In the genomic region with DNA sequence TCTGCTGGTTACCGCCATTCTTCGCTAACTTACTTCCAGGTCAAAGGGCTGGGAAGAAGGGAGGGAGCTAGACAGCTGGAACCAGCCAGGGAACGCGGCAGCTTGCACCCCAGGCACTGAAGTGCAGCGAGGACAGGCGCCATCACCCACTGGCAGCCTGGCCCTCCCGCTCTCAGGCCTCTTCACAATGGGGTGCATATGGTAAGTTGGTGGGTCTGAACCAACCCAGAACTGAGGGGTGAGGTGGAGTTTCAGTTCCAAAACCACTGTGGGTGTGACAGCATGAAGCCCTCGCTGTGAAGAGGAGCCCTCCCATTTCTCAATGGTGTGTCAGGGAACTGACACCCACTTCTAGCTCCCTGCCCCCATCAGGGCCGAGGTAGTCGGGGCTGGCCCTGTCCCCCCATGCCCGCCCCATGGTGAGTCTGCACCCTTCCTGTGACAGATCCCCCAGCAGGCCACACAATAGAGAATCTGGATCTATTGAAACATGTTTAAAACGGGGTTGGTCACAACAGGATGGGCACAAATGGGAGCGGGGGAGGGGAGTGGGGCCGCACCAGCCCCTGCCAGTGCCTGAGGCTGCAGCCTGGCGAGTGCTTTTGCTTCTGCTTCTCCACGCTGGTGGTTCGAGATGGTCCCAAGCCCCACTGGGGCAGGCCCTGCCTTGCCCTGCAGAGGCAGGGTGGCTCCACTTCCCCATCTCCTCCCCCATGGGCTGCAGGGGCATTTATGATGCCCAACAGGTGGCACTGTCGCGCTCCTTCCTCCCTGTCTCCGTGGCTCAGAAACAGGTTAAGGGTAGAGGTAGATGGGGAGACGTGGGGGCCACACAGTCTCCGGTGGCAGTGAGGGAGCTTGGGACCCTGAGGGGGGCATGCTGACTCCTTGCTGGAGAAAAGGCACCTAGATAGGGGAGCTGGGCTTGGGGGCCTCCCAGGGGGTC, we compare ENCODE assay signal across 8 cellular contexts. TPM values are rescaled to one million over a fixed set of nuclear protein-coding genes. Genes with fewer than 3 reads are reported as not detected.
DNase-seq lines count a peak whose midpoint lies in the region; ATAC-seq lines count a peak whose summit lies in the region.

No MANE protein-coding gene starts in this region.

- POLR2A ChIA-PET in naive thymus-derived CD4-positive, alpha-beta T cell (lab: Charles Lee) = interaction anchor here (0.6 to 7.5 kb wide), 41 partner anchors 8 to 695 kb away, joined by 3 to 810 read pairs (median 6); a partner anchor contains a TSS

- H3K4me3 ChIP-seq in ectodermal cell (ENCODE audit: insufficient read depth, low read depth, low read length) = no peak overlapping the region
- peak overlapping the region; percentile 81 for H3K4me3 ChIP-seq in naive thymus-derived CD4-positive, alpha-beta T cell (ENCODE audit: low read length)
- H3K4me3 ChIP-seq in thymus (ENCODE audit: low read length) = peak overlapping the region; percentile 97

- H3K36me3 Mint-ChIP-seq in naive thymus-derived CD4-positive, alpha-beta T cell = peaks cover 3 to 37% (median 22%) of the 10 kb centered on the region in 5 donors

- H3K4me1 Mint-ChIP-seq in naive thymus-derived CD4-positive, alpha-beta T cell = peaks cover 45 to 61% (median 56%) of the 10 kb centered on the region in 7 donors

- peak overlapping the region; percentile 89 to 100 (median 99) for H3K27ac Mint-ChIP-seq in naive thymus-derived CD4-positive, alpha-beta T cell

- H3K27me3 ChIP-seq in ectodermal cell (ENCODE audit: control insufficient read depth, insufficient read depth, low read length, poor library complexity, severe bottlenecking) (peaks cover 9% of the 10 kb centered on the region), thymus (ENCODE audit: control insufficient read depth, insufficient read depth) (no peaks in the 10 kb centered on the region)
- H3K27me3 ChIP-seq in naive thymus-derived CD4-positive, alpha-beta T cell (ENCODE audit: control insufficient read depth in 2 of 2, insufficient read depth in 2 of 2, low read length in 2 of 2) = no peaks in the 10 kb centered on the region

- ATAC-seq in GM21786 (IDR thresholded peaks at IDR 0.05; ENCODE audit: unreplicated experiment) (peak; percentile 23), GM19351 (IDR thresholded peaks at IDR 0.05; ENCODE audit: unreplicated experiment) (no peak)
- peak; percentile 57 for ATAC-seq in naive thymus-derived CD4-positive, alpha-beta T cell

- 88 to 89% methylated on average over 22 of the region's 22 CpGs for WGBS in ectodermal cell, 2 experiments
- WGBS in thymus = 66% methylated on average over 22 of the region's 22 CpGs

- DNase-seq in GM03348 (ENCODE audit: low spot score) (peak; percentile 68), NCI-H2107 (lab: John Stamatoyannopoulos, UW) (peak; percentile 53)
- peak; percentile 86 for DNase-seq in activated CD4-positive, alpha-beta T cell treated with anti-CD3 and anti-CD28 coated beads, Interleukin-2, amount 50 U/mL, for 1 hour
- DNase-seq in naive thymus-derived CD4-positive, alpha-beta T cell = peak; percentile 74 to 91 (median 86)

- H3K9me3 Mint-ChIP-seq in naive thymus-derived CD4-positive, alpha-beta T cell = peaks cover 0 to 14% (median 0%) of the 10 kb centered on the region in 11 donors

- H3K4me1 ChIP-seq in ectodermal cell (ENCODE audit: control insufficient read depth, insufficient read depth, low read length) (peaks cover 14% of the 10 kb centered on the region), thymus (ENCODE audit: control insufficient read depth, insufficient read depth, low read length) (peaks cover 30% of the 10 kb centered on the region)
- peaks cover 43 to 46% of the 10 kb centered on the region in 2 donors for H3K4me1 ChIP-seq in naive thymus-derived CD4-positive, alpha-beta T cell (ENCODE audit: control insufficient read depth in 2 of 2, insufficient read depth in 2 of 2, low read length in 2 of 2)

- H3K36me3 ChIP-seq in ectodermal cell (ENCODE audit: control insufficient read depth, insufficient read depth, low read length) (peaks cover 5% of the 10 kb centered on the region), thymus (ENCODE audit: control insufficient read depth, insufficient read depth) (peaks cover 40% of the 10 kb centered on the region)
- H3K36me3 ChIP-seq in naive thymus-derived CD4-positive, alpha-beta T cell (ENCODE audit: control insufficient read depth in 2 of 3, insufficient read depth in 3 of 3, low read length in 3 of 3) = peaks cover 6 to 44% (median 23%) of the 10 kb centered on the region in 3 experiments

- H3K27me3 Mint-ChIP-seq in naive thymus-derived CD4-positive, alpha-beta T cell = no peaks in the 10 kb centered on the region

- peak overlapping the region; percentile 83 to 100 (median 98) for H3K4me3 Mint-ChIP-seq in naive thymus-derived CD4-positive, alpha-beta T cell

- no peaks in the 10 kb centered on the region for H3K9me3 ChIP-seq in ectodermal cell (ENCODE audit: control insufficient read depth, low read length)
- no peaks in the 10 kb centered on the region for H3K9me3 ChIP-seq in naive thymus-derived CD4-positive, alpha-beta T cell (ENCODE audit: control insufficient read depth in 2 of 3, low read length in 3 of 3)
- H3K9me3 ChIP-seq in thymus (ENCODE audit: control insufficient read depth) = no peaks in the 10 kb centered on the region

- H3K27ac ChIP-seq in ectodermal cell (ENCODE audit: insufficient read depth, low read depth, low read length, poor library complexity, severe bottlenecking) (peak overlapping the region; percentile 45), thymus (ENCODE audit: low read depth) (peak overlapping the region; percentile 96)
- H3K27ac ChIP-seq in naive thymus-derived CD4-positive, alpha-beta T cell (ENCODE audit: low read depth, low read length) = peak overlapping the region; percentile 93

- CTCF ChIA-PET in naive thymus-derived CD4-positive, alpha-beta T cell (lab: Charles Lee) = interaction anchor here (0.5 to 7.8 kb wide), 8 partner anchors 12 to 151 kb away, joined by 3 to 198 read pairs (median 4); a partner anchor contains a TSS

- intact Hi-C loops in naive thymus-derived CD4-positive, alpha-beta T cell (cut with micrococcal nuclease) = loop anchor here (1.0 to 5.0 kb wide), 7 partner anchors 13 to 270 kb away; a partner anchor contains a TSS

RNA-seq across cellular contexts. Expression of a gene that starts 2.3 kb away (rescaled TPM):
- polyA plus RNA-seq in ectodermal cell (2013, experiment 1 of 4) = 48.0 TPM
- polyA plus RNA-seq in ectodermal cell (2013, experiment 2 of 4) = 40.7 TPM
- 43.0 TPM for polyA plus RNA-seq in ectodermal cell (2013, experiment 3 of 4)
- 47.9 TPM for polyA plus RNA-seq in ectodermal cell (2013, experiment 4 of 4)
- 100 to 1,000 TPM; 575 to 937 (median 595) TPM for total RNA-seq in naive thymus-derived CD4-positive, alpha-beta T cell
- 100 to 1,000 TPM; 542 to 792 TPM for polyA plus RNA-seq in naive thymus-derived CD4-positive, alpha-beta T cell
- polyA plus RNA-seq in thymus = 309 TPM

RNA-seq across cellular contexts. Expression of a gene that starts 44.0 kb away (rescaled TPM):
- polyA plus RNA-seq in ectodermal cell (2013, experiment 1 of 4) = 63.2 TPM
- polyA plus RNA-seq in ectodermal cell (2013, experiment 2 of 4) = 67.3 TPM
- polyA plus RNA-seq in ectodermal cell (2013, experiment 3 of 4) = 47.6 TPM
- polyA plus RNA-seq in ectodermal cell (2013, experiment 4 of 4) = 54.7 TPM
- 10 to 100 TPM; 51.0 to 69.7 (median 54.2) TPM for total RNA-seq in naive thymus-derived CD4-positive, alpha-beta T cell
- 10 to 100 TPM; 19.9 to 24.2 TPM for polyA plus RNA-seq in naive thymus-derived CD4-positive, alpha-beta T cell
- polyA plus RNA-seq in thymus = 32.2 TPM

Comparison
In these comparisons a context has a peak if more than half of its experiments do, and no peak if none do; other contexts are left out.
1. H3K27ac ChIP-seq: peak in every context shown above with its lines; median percentile 96 in thymus; 93 in naive thymus-derived CD4-positive, alpha-beta T cell; 45 in ectodermal cell.